ENCODE assay signal across 1 cellular context in the genomic region with DNA sequence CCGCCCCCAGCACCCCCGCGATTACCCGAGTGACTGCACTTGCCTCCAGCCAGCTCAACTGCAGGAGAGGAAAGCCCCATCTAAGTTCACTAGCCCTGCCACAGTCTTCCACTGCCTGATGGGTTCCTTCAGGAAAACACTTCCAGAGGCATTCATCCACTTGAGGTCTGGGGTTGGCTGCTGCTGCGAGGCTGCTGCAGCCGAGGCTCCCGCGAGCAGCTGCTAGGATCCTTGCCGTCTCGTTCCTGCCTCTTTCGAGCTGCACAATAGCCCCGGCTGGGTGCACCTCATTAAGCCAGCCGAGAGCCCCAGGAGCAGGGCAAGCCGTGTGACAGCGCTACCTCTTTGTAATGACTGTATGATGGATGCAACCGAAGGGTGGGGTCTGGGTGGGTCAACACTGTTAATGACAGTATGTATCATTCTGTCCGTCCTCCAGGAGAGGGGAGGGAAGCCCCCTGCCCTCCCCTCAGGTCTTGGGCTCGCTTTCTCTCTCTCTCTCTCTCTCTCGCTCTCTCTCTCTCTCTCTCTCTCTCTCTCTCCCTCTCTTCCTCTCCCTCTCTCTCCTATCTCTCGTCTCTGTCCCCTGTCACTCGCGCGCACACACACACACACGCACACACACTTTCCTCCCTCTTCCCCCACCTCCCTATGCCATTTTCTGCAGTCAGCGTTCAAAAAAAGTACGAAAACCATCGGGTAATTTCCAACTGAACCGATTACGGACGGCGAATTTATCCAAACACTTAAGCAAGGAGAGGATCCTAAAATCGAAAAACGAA.
TF ChIP-seq lines count a peak whose summit lies in the region.

No MANE protein-coding gene starts in this region.

TF ChIP-seq in WTC11, 78 proteins besides CTCF, POLR2A, EP300 and RAD21 (continued from another document):
- TF ChIP-seq, protein P1, sequence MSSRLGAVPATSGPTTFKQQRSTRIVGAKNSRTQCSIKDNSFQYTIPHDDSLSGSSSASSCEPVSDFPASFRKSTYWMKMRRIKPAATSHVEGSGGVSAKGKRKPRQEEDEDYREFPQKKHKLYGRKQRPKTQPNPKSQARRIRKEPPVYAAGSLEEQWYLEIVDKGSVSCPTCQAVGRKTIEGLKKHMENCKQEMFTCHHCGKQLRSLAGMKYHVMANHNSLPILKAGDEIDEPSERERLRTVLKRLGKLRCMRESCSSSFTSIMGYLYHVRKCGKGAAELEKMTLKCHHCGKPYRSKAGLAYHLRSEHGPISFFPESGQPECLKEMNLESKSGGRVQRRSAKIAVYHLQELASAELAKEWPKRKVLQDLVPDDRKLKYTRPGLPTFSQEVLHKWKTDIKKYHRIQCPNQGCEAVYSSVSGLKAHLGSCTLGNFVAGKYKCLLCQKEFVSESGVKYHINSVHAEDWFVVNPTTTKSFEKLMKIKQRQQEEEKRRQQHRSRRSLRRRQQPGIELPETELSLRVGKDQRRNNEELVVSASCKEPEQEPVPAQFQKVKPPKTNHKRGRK (CRISPR knock-in tag; IDR thresholded peaks at IDR 0.05; ENCODE audit: borderline replicate concordance), result no peak
- TF ChIP-seq, protein P2, sequence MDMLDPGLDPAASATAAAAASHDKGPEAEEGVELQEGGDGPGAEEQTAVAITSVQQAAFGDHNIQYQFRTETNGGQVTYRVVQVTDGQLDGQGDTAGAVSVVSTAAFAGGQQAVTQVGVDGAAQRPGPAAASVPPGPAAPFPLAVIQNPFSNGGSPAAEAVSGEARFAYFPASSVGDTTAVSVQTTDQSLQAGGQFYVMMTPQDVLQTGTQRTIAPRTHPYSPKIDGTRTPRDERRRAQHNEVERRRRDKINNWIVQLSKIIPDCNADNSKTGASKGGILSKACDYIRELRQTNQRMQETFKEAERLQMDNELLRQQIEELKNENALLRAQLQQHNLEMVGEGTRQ (CRISPR knock-in tag; IDR thresholded peaks at IDR 0.05), result no peak
- TF ChIP-seq GTF2I (CRISPR knock-in tag; conservative IDR thresholded peaks at IDR 0.05), result no peak
- TF ChIP-seq CREB1 (CRISPR knock-in tag; IDR thresholded peaks at IDR 0.05), result no peak
- TF ChIP-seq CBFB (CRISPR knock-in tag; IDR thresholded peaks at IDR 0.05; ENCODE audit: low read depth), result no peak
- no peak for TF ChIP-seq MXD4 (CRISPR knock-in tag; IDR thresholded peaks at IDR 0.05; ENCODE audit: borderline replicate concordance)
- no peak for TF ChIP-seq KAT7 (CRISPR knock-in tag; IDR thresholded peaks at IDR 0.05; ENCODE audit: borderline replicate concordance)
- no peak for TF ChIP-seq NFYB (CRISPR knock-in tag; conservative IDR thresholded peaks at IDR 0.05; ENCODE audit: low read depth)
